ENCODE assay signal across 25 cellular contexts in the genomic region with DNA sequence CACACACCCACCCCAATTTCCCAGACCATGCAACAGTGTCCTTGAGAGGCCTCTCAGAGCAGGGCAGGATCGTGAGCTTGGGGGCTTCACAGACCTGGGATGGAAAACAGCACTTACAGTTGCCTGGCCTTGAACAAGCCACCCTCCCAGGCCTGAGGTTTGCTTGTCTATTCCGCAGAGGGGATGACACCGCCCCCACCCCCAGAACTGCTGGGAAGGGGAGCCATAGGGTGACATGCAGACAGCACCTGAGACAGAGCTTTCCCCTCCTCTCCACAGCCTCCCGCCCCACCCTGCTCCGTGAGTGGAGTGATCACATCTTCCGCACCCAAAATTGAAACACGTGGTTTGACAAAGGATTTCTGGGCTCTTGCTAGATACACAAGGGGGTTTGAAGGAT.
"Had no signal": no experiment of that assay in that cellular context is flagged by ENCODE, and none has a peak within 500 bp of the region (broad histone marks: within the 10 kb centered on the region; RNA-seq: fewer than 3 reads in every experiment).

No MANE protein-coding gene starts in this region.

- H3K4me1 Mint-ChIP-seq: activated B cell treated with CpG ODN at 0.5 μM for 24 hours had no signal

- H3K4me3 ChIP-seq: ascending aorta, body of pancreas, Peyer's patch had no signal

- H3K27me3 ChIP-seq: ascending aorta, body of pancreas, Peyer's patch had no signal

- H3K36me3 Mint-ChIP-seq: activated CD8-positive, alpha-beta memory T cell treated with anti-CD3 and anti-CD28 coated beads, Interleukin-2, amount 10 ng/mL, durations not matched to agents 7 days and 5 days; activated naive CD4-positive, alpha-beta T cell treated with anti-CD3 and anti-CD28 coated beads, Interleukin-2, amount 50 U/mL, for 72 hours had no signal

- H3K27me3 Mint-ChIP-seq: activated naive CD8-positive, alpha-beta T cell treated with anti-CD3 and anti-CD28 coated beads, Interleukin-2, amount 50 U/mL, for 24 hours had no signal

- H3K27ac ChIP-seq: ascending aorta, body of pancreas, KMS-11, Peyer's patch, RWPE1 had no signal

- H3K27ac Mint-ChIP-seq: activated B cell treated with CpG ODN at 0.5 μM for 24 hours; activated CD4-positive, alpha-beta T cell treated with anti-CD3 and anti-CD28 coated beads, Interleukin-2, amount 10 ng/mL, durations not matched to agents 24 days and 14 days; activated CD8-positive, alpha-beta memory T cell treated with anti-CD3 and anti-CD28 coated beads, Interleukin-2, amount 10 ng/mL, durations not matched to agents 7 days and 5 days; activated naive CD4-positive, alpha-beta T cell treated with anti-CD3 and anti-CD28 coated beads, Interleukin-2, amount 50 U/mL, for 72 hours; activated naive CD8-positive, alpha-beta T cell treated with anti-CD3 and anti-CD28 coated beads, Interleukin-2, amount 50 U/mL, for 24 hours; T-helper 1 cell treated with Interleukin-12 subunit alpha and Interleukin-12 subunit beta and Interleukin-4 antibody, amounts not matched to agents 30 μg/mL and 1 μg/mL, for 36 hours had no signal

- H3K4me1 ChIP-seq: body of pancreas had no signal

- H3K4me2 ChIP-seq: KMS-11 had no signal

- ATAC-seq: activated CD8-positive, alpha-beta memory T cell treated with anti-CD3 and anti-CD28 coated beads, Interleukin-2, amount 10 ng/mL, durations not matched to agents 7 days and 5 days; activated naive CD4-positive, alpha-beta T cell treated with anti-CD3 and anti-CD28 coated beads, Interleukin-2, amount 50 U/mL, for 72 hours; activated naive CD8-positive, alpha-beta T cell treated with anti-CD3 and anti-CD28 coated beads, Interleukin-2, amount 50 U/mL, for 24 hours; body of pancreas; HepG2 had no signal

- H3K9ac ChIP-seq: KMS-11 had no signal

- DNase-seq: activated B cell treated with CpG ODN at 0.5 μM for 24 hours; activated CD4-positive, alpha-beta T cell treated with anti-CD3 and anti-CD28 coated beads for 1 hour; activated CD4-positive, alpha-beta T cell treated with anti-CD3 and anti-CD28 coated beads, Interleukin-2, amount 10 ng/mL, durations not matched to agents 24 days and 14 days; activated CD4-positive, alpha-beta T cell treated with anti-CD3 and anti-CD28 coated beads, Interleukin-2, amount 50 U/mL, for 48 hours; activated CD8-positive, alpha-beta memory T cell treated with anti-CD3 and anti-CD28 coated beads, Interleukin-2, amount 10 ng/mL, durations not matched to agents 7 days and 5 days; activated naive CD4-positive, alpha-beta T cell treated with Interleukin-2 at 50 U/mL for 16 hours; activated naive CD8-positive, alpha-beta T cell treated with anti-CD3 and anti-CD28 coated beads, Interleukin-2, amount 50 U/mL, for 24 hours; amniotic stem cell; body of pancreas; NCI-H1092; NCI-H1930; NCI-H2107; NCI-H2171 treated with DMSO at 0.1 percent for 48 hours; NCI-H226; NCI-H510A; NCI-H526 treated with DMSO at 0.1 percent for 48 hours; NK-92 treated with Interleukin-12 subunit alpha and Interleukin-12 subunit beta, amount 100 ng/mL, for 24 hours; SHP77 treated with DMSO at 0.1 percent for 48 hours had no signal

- H3K4me3 Mint-ChIP-seq: activated B cell treated with CpG ODN at 0.5 μM for 24 hours; activated CD4-positive, alpha-beta T cell treated with anti-CD3 and anti-CD28 coated beads, Interleukin-2, amount 10 ng/mL, durations not matched to agents 24 days and 14 days; activated CD8-positive, alpha-beta memory T cell treated with anti-CD3 and anti-CD28 coated beads, Interleukin-2, amount 10 ng/mL, durations not matched to agents 7 days and 5 days; activated naive CD8-positive, alpha-beta T cell treated with anti-CD3 and anti-CD28 coated beads, Interleukin-2, amount 50 U/mL, for 24 hours; T-helper 1 cell treated with Interleukin-12 subunit alpha and Interleukin-12 subunit beta and Interleukin-4 antibody, amounts not matched to agents 30 μg/mL and 1 μg/mL, for 36 hours had no signal

- H3K9me3 ChIP-seq: ascending aorta, body of pancreas, Peyer's patch had no signal

- H3K36me3 ChIP-seq: ascending aorta, Peyer's patch had no signal

- H3K9me3 Mint-ChIP-seq: activated B cell treated with CpG ODN at 0.5 μM for 24 hours; activated CD4-positive, alpha-beta T cell treated with anti-CD3 and anti-CD28 coated beads, Interleukin-2, amount 10 ng/mL, durations not matched to agents 24 days and 14 days; activated naive CD8-positive, alpha-beta T cell treated with anti-CD3 and anti-CD28 coated beads, Interleukin-2, amount 50 U/mL, for 24 hours; T-helper 1 cell treated with Interleukin-12 subunit alpha and Interleukin-12 subunit beta and Interleukin-4 antibody, amounts not matched to agents 30 μg/mL and 1 μg/mL, for 36 hours had no signal
